ENCODE assay signal across 1 cellular context in genomic region chr16:13767215-13767614, GRCh38.
TF ChIP-seq lines count a peak whose summit lies in the region.

No MANE protein-coding gene starts in this region.

TF ChIP-seq in H1, 55 proteins besides CTCF, POLR2A, EP300 and RAD21 (continued from another document):
- TF ChIP-seq CHD7 (IDR thresholded peaks at IDR 0.05; ENCODE audit: insufficient replicate concordance, low read length) (no peak), PHF8 (conservative IDR thresholded peaks at IDR 0.05; ENCODE audit: low read depth, low read length) (no peak), KDM1A (IDR thresholded peaks at IDR 0.05; ENCODE audit: borderline replicate concordance, low read length) (no peak), CREB1 (IDR thresholded peaks at IDR 0.05) (no peak), NANOG (IDR thresholded peaks at IDR 0.05; ENCODE audit: insufficient read depth, low read depth, low read length, poor library complexity, severe bottlenecking) (no peak), ZNF274 (IDR thresholded peaks at IDR 0.05; ENCODE audit: borderline replicate concordance, extremely low read depth, low read length) (no peak), TAF7 (optimal IDR thresholded peaks at IDR 0.05; ENCODE audit: borderline replicate concordance, low read depth, low read length) (no peak), GABPA (IDR thresholded peaks at IDR 0.05; ENCODE audit: borderline replicate concordance, insufficient read depth, low read length) (no peak), BACH1 (IDR thresholded peaks at IDR 0.05; ENCODE audit: low read length) (no peak), EGR1 (IDR thresholded peaks at IDR 0.05; ENCODE audit: borderline replicate concordance, low read depth, low read length) (no peak), SP4 (IDR thresholded peaks at IDR 0.05; ENCODE audit: low read length) (no peak)
TF ChIP-seq in H1: peak in this region for 0.
